Comparison of ENCODE assay signal across 30 cellular contexts in the genomic region with DNA sequence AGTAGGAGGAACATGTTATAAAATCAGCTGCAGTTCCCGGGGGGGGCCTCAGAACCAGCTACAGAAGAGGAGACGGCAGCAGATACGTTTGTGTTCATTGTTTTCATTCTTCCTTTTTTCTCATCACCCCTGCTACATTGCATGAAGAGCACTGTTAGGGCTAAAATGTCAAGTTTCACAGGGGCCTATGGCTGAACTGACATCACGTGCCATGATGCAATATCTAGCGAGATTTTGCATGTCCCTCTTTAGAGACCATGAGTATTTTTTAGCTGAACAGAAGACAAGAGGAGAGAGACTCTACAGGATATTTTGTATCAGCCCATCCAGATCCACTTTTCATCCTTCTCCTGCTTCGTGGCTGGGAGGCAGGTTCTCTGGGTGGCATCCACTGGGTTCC.
"Had no signal": no experiment of that assay in that cellular context is flagged by ENCODE, and none has a peak within 500 bp of the region (broad histone marks: within the 10 kb centered on the region; RNA-seq: fewer than 3 reads in every experiment).

No MANE protein-coding gene starts in this region.

- ATAC-seq: activated CD8-positive, alpha-beta T cell treated with anti-CD3 and anti-CD28 coated beads for 36 hours; activated naive CD8-positive, alpha-beta T cell treated with anti-CD3 and anti-CD28 coated beads, Interleukin-2, amount 50 U/mL, for 24 hours had no signal

- DNase-seq: activated B cell treated with CpG ODN at 0.5 μM for 24 hours; activated CD4-positive, alpha-beta memory T cell treated with anti-CD3 and anti-CD28 coated beads for 36 hours; activated CD4-positive, alpha-beta T cell treated with anti-CD3 and anti-CD28 coated beads for 4 hours; activated CD4-positive, alpha-beta T cell treated with anti-CD3 and anti-CD28 coated beads, Interleukin-2, amount 10 ng/mL, durations not matched to agents 24 days and 14 days; activated CD4-positive, alpha-beta T cell treated with anti-CD3 and anti-CD28 coated beads, Interleukin-2, amount 50 U/mL, for 1 hour; activated CD4-positive, alpha-beta T cell treated with anti-CD3 and anti-CD28 coated beads, Interleukin-2, amount 50 U/mL, for 4 hours; activated CD4-positive, CD25-positive, alpha-beta regulatory T cell treated with anti-CD3 and anti-CD28 coated beads, Interleukin-2, amount 50 U/mL, for 72 hours; activated CD8-positive, alpha-beta memory T cell treated with anti-CD3 and anti-CD28 coated beads, Interleukin-2, amount 50 U/mL, for 4 hours; activated CD8-positive, alpha-beta T cell treated with anti-CD3 and anti-CD28 coated beads for 36 hours; activated effector memory CD4-positive, alpha-beta T cell treated with Interleukin-2 at 50 U/mL for 16 hours; activated gamma-delta T cell; activated naive CD4-positive, alpha-beta T cell treated with anti-CD3 and anti-CD28 coated beads, Interleukin-2, amount 10 ng/mL, durations not matched to agents 7 days and 5 days; activated naive CD4-positive, alpha-beta T cell treated with Interleukin-2 at 50 U/mL for 16 hours; activated naive CD8-positive, alpha-beta T cell treated with anti-CD3 and anti-CD28 coated beads, Interleukin-2, amount 10 ng/mL, durations not matched to agents 7 days and 5 days; activated naive CD8-positive, alpha-beta T cell treated with anti-CD3 and anti-CD28 coated beads, Interleukin-2, amount 50 U/mL, for 24 hours; activated T-cell treated with anti-CD3 and anti-CD28 coated beads for 4 hours; activated T-cell treated with anti-CD3 and anti-CD28 coated beads, Interleukin-2, amount 50 U/mL, for 24 hours; activated T-cell treated with anti-CD3 and anti-CD28 coated beads, Interleukin-2, amount 50 U/mL, for 48 hours; amygdala; anterior cingulate cortex; caudate nucleus; cerebellar nuclear complex; T-helper 1 cell; T-helper 2 cell; T-helper 9 cell had no signal

- FAIRE-seq: bronchial epithelial cell, TTC549 had no signal

- H3K4me1 ChIP-seq: ascending aorta had no signal

- H3K4me3 ChIP-seq: ascending aorta, cardiac muscle cell had no signal

- H3K36me3 ChIP-seq: ascending aorta, cardiac muscle cell had no signal

- H3K9me3 ChIP-seq: ascending aorta had no signal

- H3K27me3 ChIP-seq: ascending aorta, cardiac muscle cell had no signal

- H3K27ac ChIP-seq: ascending aorta, cardiac muscle cell, VCaP had no signal
